33 cellular contexts compared by ENCODE assay signal in the genomic region with DNA sequence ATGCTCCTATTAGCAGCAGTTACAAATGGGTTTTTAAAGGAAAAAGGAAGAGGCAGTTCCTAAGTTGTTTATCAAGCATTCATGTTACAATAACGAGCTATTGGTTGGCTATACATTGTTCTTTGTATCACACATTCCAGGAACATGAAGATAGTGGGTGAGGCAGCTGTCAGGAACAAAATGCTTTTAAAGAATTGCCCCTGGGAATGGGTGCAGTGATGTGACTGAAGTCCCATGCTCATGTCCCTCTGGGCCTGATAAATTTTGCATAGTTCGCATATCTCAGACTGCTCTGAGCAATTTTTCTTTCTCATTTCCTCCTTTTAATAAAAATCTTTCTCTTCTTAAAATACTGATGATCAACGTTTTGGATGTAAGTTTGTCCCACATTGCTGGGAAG.
"Had no signal": no experiment of that assay in that cellular context is flagged by ENCODE, and none has a peak within 500 bp of the region (broad histone marks: within the 10 kb centered on the region; RNA-seq: fewer than 3 reads in every experiment).

No MANE protein-coding gene starts in this region.

- H3K36me3 Mint-ChIP-seq: activated naive CD8-positive, alpha-beta T cell treated with anti-CD3 and anti-CD28 coated beads for 36 hours had no signal

- H3K36me3 ChIP-seq: brain microvascular endothelial cell, MG63, WERI-Rb-1 had no signal

- H3K9me3 Mint-ChIP-seq: activated CD4-positive, alpha-beta memory T cell treated with anti-CD3 and anti-CD28 coated beads, Interleukin-2, amount 10 ng/mL, durations not matched to agents 7 days and 5 days; activated naive CD8-positive, alpha-beta T cell treated with anti-CD3 and anti-CD28 coated beads for 36 hours; activated T-cell treated with anti-CD3 and anti-CD28 coated beads, Interleukin-2, amount 50 U/mL, for 72 hours; activated T-helper 17 cell treated with anti-CD3 and anti-CD28 coated beads, Interleukin-2, amount 50 U/mL, for 72 hours had no signal

- ATAC-seq: activated T-cell treated with anti-CD3 and anti-CD28 coated beads, Interleukin-2, amount 50 U/mL, for 72 hours; activated T-helper 17 cell treated with anti-CD3 and anti-CD28 coated beads, Interleukin-2, amount 50 U/mL, for 72 hours; Panc1; Right ventricle myocardium inferior had no signal

- DNase-seq: activated CD4-positive, alpha-beta memory T cell treated with anti-CD3 and anti-CD28 coated beads, Interleukin-2, amount 10 ng/mL, durations not matched to agents 7 days and 5 days; activated CD4-positive, alpha-beta T cell treated with anti-CD3 and anti-CD28 coated beads for 1 hour; activated CD4-positive, alpha-beta T cell treated with anti-CD3 and anti-CD28 coated beads for 48 hours; activated CD4-positive, CD25-positive, alpha-beta regulatory T cell; activated effector memory CD4-positive, alpha-beta T cell treated with anti-CD3 and anti-CD28 coated beads, Interleukin-2, amount 50 U/mL, for 16 hours; activated naive CD4-positive, alpha-beta T cell; activated naive CD4-positive, alpha-beta T cell treated with anti-CD3 and anti-CD28 coated beads, Interleukin-2, amount 50 U/mL, for 16 hours; activated naive CD8-positive, alpha-beta T cell treated with anti-CD3 and anti-CD28 coated beads for 36 hours; activated T-cell treated with anti-CD3 and anti-CD28 coated beads, Interleukin-2, amount 50 U/mL, for 1 hour; activated T-cell treated with anti-CD3 and anti-CD28 coated beads, Interleukin-2, amount 50 U/mL, for 72 hours; amniotic stem cell; aorta; brain microvascular endothelial cell; Kasumi-1; KBM-7; MG63; NCI-H1048; NCI-H1105 treated with DMSO at 0.1 percent for 48 hours; NCI-H1436; NCI-H1694 treated with DMSO at 0.1 percent for 48 hours; NCI-H2029; NCI-H345; NCI-H524 treated with DMSO at 0.1 percent for 48 hours; RPMI8226; SIG-M5; SW 1271; T-helper 1 cell; T-helper 2 cell; T-helper 9 cell; WERI-Rb-1 had no signal

- H3K4me3 Mint-ChIP-seq: activated CD4-positive, alpha-beta memory T cell treated with anti-CD3 and anti-CD28 coated beads, Interleukin-2, amount 10 ng/mL, durations not matched to agents 7 days and 5 days; activated naive CD8-positive, alpha-beta T cell treated with anti-CD3 and anti-CD28 coated beads for 36 hours; activated T-cell treated with anti-CD3 and anti-CD28 coated beads, Interleukin-2, amount 50 U/mL, for 72 hours; activated T-helper 17 cell treated with anti-CD3 and anti-CD28 coated beads, Interleukin-2, amount 50 U/mL, for 72 hours had no signal

- H3K27me3 ChIP-seq: brain microvascular endothelial cell, MG63 had no signal

- H3K27ac ChIP-seq: brain microvascular endothelial cell, WERI-Rb-1 had no signal

- H3K9me3 ChIP-seq: MG63 had no signal

- H3K4me3 ChIP-seq: MG63 had no signal

- H3K27ac Mint-ChIP-seq: activated CD4-positive, alpha-beta memory T cell treated with anti-CD3 and anti-CD28 coated beads, Interleukin-2, amount 10 ng/mL, durations not matched to agents 7 days and 5 days; activated naive CD8-positive, alpha-beta T cell treated with anti-CD3 and anti-CD28 coated beads for 36 hours; activated T-cell treated with anti-CD3 and anti-CD28 coated beads, Interleukin-2, amount 50 U/mL, for 72 hours; activated T-helper 17 cell treated with anti-CD3 and anti-CD28 coated beads, Interleukin-2, amount 50 U/mL, for 72 hours had no signal
